Comparison of ENCODE assay signal across 29 cellular contexts in the genomic region with DNA sequence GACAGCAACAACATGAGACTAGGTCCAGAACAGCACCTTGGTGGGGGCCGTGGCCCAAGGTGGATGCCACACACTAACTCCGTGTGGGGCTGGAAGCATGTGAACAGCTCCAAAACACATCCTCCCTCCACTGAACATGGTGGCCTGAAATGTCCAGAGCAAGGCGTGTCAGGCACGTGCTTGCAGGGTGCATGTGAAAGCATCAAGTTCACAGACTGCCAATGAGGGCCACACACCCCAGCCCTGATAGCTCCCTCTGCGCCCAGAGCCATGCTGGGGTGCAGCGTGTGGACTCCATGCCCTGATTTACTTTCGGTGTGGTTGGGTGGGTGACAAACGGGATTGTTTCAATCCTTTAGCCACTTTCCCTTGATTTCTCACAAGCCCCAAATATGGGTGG.
"Had no signal": no experiment of that assay in that cellular context is flagged by ENCODE, and none has a peak within 500 bp of the region (broad histone marks: within the 10 kb centered on the region; RNA-seq: fewer than 3 reads in every experiment).

No MANE protein-coding gene starts in this region.

- DNase-seq: naive thymus-derived CD4-positive, alpha-beta T cell; natural killer cell; nephron progenitor cell; occipital lobe; ovary; posterior cingulate gyrus; psoas muscle; right cardiac atrium; spleen; stimulated activated CD4-positive, alpha-beta T cell treated with anti-CD3 and anti-CD28 coated beads, Interleukin-12 subunit alpha, Interleukin-12 subunit beta, amount 100 ng/mL, for 4 hours; stimulated activated CD4-positive, alpha-beta T cell treated with anti-CD3 and anti-CD28 coated beads, Interleukin-1b, Interleukin-23, amount 100 ng/mL, for 48 hours; stimulated activated CD4-positive, alpha-beta T cell treated with anti-CD3 and anti-CD28 coated beads, Interleukin-4, amount 100 ng/mL, for 1 hour; stimulated activated CD4-positive, alpha-beta T cell treated with anti-CD3 and anti-CD28 coated beads, Interleukin-4, amount 100 ng/mL, for 4 hours; stimulated activated CD8-positive, alpha-beta memory T cell treated with anti-CD3 and anti-CD28 coated beads, Interleukin-4, amount 100 ng/mL, for 48 hours; stimulated activated naive CD4-positive, alpha-beta T cell; stimulated activated naive CD8-positive, alpha-beta T cell treated with anti-CD3 and anti-CD28 coated beads, Interleukin-15, amount 100 ng/mL, for 72 hours; stimulated activated naive CD8-positive, alpha-beta T cell treated with anti-CD3 and anti-CD28 coated beads, Interleukin-15, Interleukin-2, amounts not matched to agents 100 U/mL and 50 U/mL, for 24 hours; substantia nigra; testis; tibial artery; transverse colon; upper lobe of right lung; uterus had no signal

- H3K27me3 ChIP-seq: ovary, spleen, suprapubic skin, testis, tibial artery, transverse colon, upper lobe of right lung, uterus had no signal

- H2AFZ ChIP-seq: parathyroid adenoma had no signal

- H3K36me3 ChIP-seq: ovary, spleen, suprapubic skin, tibial artery, transverse colon, upper lobe of right lung, uterus had no signal

- ATAC-seq: naive thymus-derived CD4-positive, alpha-beta T cell; natural killer cell; psoas muscle; right cardiac atrium; sciatic nerve; stimulated activated memory B cell treated with anti-CD40 and anti-IgM and Interleukin-4, amounts not matched to agents 10 μg/mL and 1 μg/mL and 100 μg/mL, for 72 hours; stimulated activated naive CD8-positive, alpha-beta T cell treated with anti-CD3 and anti-CD28 coated beads, Interleukin-15, amount 100 ng/mL, for 72 hours; stimulated activated naive CD8-positive, alpha-beta T cell treated with anti-CD3 and anti-CD28 coated beads, Interleukin-15, Interleukin-2, amounts not matched to agents 100 U/mL and 50 U/mL, for 24 hours; upper lobe of right lung had no signal

- H3K9ac ChIP-seq: parathyroid adenoma had no signal

- H3K4me1 ChIP-seq: testis, uterus had no signal

- H3K79me2 ChIP-seq: parathyroid adenoma had no signal

- H3K9me3 ChIP-seq: ovary, psoas muscle, spleen, suprapubic skin, testis, tibial artery, transverse colon, upper lobe of right lung, uterus had no signal

- H3K4me3 ChIP-seq: ovary, psoas muscle, skin epidermis, smooth muscle cell, spleen, suprapubic skin, testis, tibial artery, transverse colon, upper lobe of right lung, uterus had no signal

- H3K4me2 ChIP-seq: smooth muscle cell had no signal

- H3K27ac ChIP-seq: ovary, parathyroid adenoma, psoas muscle, skin epidermis, spleen, suprapubic skin, testis, tibial artery, transverse colon, upper lobe of right lung, uterus had no signal
